1 cellular context compared by ENCODE assay signal in genomic region chr17:70107441-70107840, GRCh38.
A peak's percentile ranks its signal among the peaks of the same experiment; 100 is the strongest.
TF ChIP-seq lines count a peak whose summit lies in the region.

No MANE protein-coding gene starts in this region.

TF ChIP-seq in K562, 482 proteins besides CTCF, POLR2A, EP300 and RAD21 (continued from another document):
- TF ChIP-seq ZNF316 (IDR thresholded peaks at IDR 0.05) (0 out of 2 replicates have a peak, but pooled peaks have one; percentile 31), C11orf30 (IDR thresholded peaks at IDR 0.05; ENCODE audit: low read depth) (peak; percentile 36; the same call in 1 of the 2 replicates)
TF ChIP-seq in K562: peak in this region for 2.
